ENCODE assay signal across 9 cellular contexts in the genomic region with DNA sequence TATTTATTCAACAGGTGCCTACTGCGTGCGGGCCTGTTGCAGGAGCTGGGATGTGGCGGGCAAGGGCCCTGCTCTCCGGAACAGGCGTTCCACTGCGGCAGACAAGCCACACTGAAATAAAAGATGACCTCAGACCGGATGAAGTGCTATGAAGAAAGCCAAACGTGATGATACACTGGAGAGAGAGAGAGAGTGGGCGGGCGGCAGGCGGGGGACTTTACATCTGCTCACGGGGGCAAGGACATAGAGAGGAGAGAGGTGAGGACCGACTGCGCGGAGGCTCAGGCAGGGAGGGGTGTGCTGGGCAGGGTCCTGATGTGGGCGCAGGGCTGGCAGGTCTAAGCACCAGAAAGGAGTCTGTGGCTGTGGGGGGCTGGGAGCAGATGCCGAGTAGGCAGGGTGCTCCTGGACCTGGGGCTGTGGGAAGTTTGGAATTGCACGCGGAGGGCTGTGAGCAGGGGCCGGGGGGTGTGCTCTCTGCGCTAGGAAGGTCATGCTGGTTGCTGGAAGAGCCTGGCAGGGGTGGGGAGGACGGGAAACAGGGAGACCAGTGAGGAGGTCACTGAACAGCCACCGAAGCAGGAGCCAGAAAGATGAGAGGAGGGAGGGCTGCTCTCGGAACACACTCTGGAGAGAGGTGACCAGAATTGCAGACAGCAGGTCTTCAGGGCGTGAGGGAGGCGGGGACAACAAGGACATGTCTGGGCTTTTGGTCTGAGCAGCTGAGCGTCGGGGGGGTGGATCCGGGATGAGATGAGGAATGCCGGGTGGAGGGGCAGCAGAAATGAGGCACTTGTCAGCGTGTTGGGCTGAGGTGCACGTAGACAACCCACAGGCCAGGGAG. TPM values are rescaled to one million over a fixed set of nuclear protein-coding genes. Genes with fewer than 3 reads are reported as not detected.
DNase-seq lines count a peak whose midpoint lies in the region; ATAC-seq and TF ChIP-seq lines count a peak whose summit lies in the region.
"Had no signal": no experiment of that assay in that cellular context is flagged by ENCODE, and none has a peak within 500 bp of the region (broad histone marks: within the 10 kb centered on the region; RNA-seq: fewer than 3 reads in every experiment).

No MANE protein-coding gene starts in this region.

- peak in 1 of 4 donors; percentile 20 for TF ChIP-seq POLR2A in stomach (IDR thresholded peaks at IDR 0.05)

- no peaks in the 10 kb centered on the region for H3K9me3 ChIP-seq in stomach

- no peak for TF ChIP-seq CTCF in astrocyte of the spinal cord (IDR thresholded peaks at IDR 0.05; ENCODE audit: low read depth, low read length)
- TF ChIP-seq CTCF in stomach (IDR thresholded peaks at IDR 0.05) = no peak
- TF ChIP-seq CTCF in GM13976 (IDR thresholded peaks at IDR 0.05; ENCODE audit: borderline replicate concordance, control extremely low read depth, extremely low read depth, insufficient read depth, missing control alignments) = no peak

- peak; percentile 66 to 78 (median 76) for DNase-seq in NCI-H1417 (lab: John Stamatoyannopoulos, UW)
- no peak for DNase-seq in NCI-H1417 treated with DMSO at 0.1 percent for 48 hours (lab: John Stamatoyannopoulos, UW)
- DNase-seq in astrocyte of the spinal cord (ENCODE audit: low read depth, low spot score) = peak; percentile 81
- DNase-seq in kidney glomerular epithelial cell (lab: John Stamatoyannopoulos, UW) = peak; percentile 70
- no peak for DNase-seq in stomach
- no peak for DNase-seq in GM13976 (ENCODE audit: low spot score)

- intact Hi-C loops in stomach (cut with DNase I; ENCODE audit: low total_unique reads) = no loop called here

- peaks cover 29 to 79% (median 54%) of the 10 kb centered on the region in 4 donors for H3K4me1 ChIP-seq in stomach

- no peak for TF ChIP-seq EP300 in stomach (IDR thresholded peaks at IDR 0.05)

- H3K27me3 ChIP-seq in stomach = no peaks in the 10 kb centered on the region

- in situ Hi-C loops in astrocyte of the spinal cord (cut with HindIII; ENCODE audit: low sequenced_read_pairs) = no loop called here
- in situ Hi-C loops in GM13976 (cut with MboI; ENCODE audit: low sequenced_read_pairs, unreplicated experiment) = no loop called here

- H3K4me3 ChIP-seq in astrocyte of the spinal cord (ENCODE audit: low read depth, low read length) (peak overlapping the region; percentile 11), stomach (peak overlapping the region in 3 of 4 donors; percentile 14 to 22 (median 17))

- no peak for ATAC-seq in HG02623 (IDR thresholded peaks at IDR 0.05; ENCODE audit: unreplicated experiment)
- ATAC-seq in GM21737 (IDR thresholded peaks at IDR 0.05; ENCODE audit: unreplicated experiment) = no peak

- no peaks in the 10 kb centered on the region for H3K36me3 ChIP-seq in stomach

- 55 to 70% (median 61%) methylated on average over 31 to 32 of the region's 32 CpGs for WGBS in stomach, 5 donors

- H3K27ac ChIP-seq in stomach = peak overlapping the region; percentile 73 to 87 (median 86)
- H3K27ac ChIP-seq: C4-2B had no signal

RNA-seq across cellular contexts. Expression of gene MXRA7, which starts 9.9 kb away (rescaled TPM):
- 100 to 1,000 TPM in 2 of 5 donors, 10 to 100 TPM in 3; 41.4 to 209 (median 86.9) TPM for total RNA-seq in stomach
- 100 to 1,000 TPM in 1 of 3 donors, 10 to 100 TPM in 2; 44.5 to 102 (median 54.5) TPM for polyA plus RNA-seq in stomach

RNA-seq across cellular contexts. Expression of gene JMJD6, which starts 25.6 kb away (rescaled TPM):
- 10 to 100 TPM in 3 of 5 donors, 1 to 10 TPM in 2; 9.3 to 47.3 (median 16.5) TPM for total RNA-seq in stomach
- 10 to 100 TPM; 25.8 to 32.5 (median 28.5) TPM for polyA plus RNA-seq in stomach

RNA-seq across cellular contexts. Expression of gene METTL23, which starts 25.8 kb away (rescaled TPM):
- 10 to 100 TPM in 4 of 5 donors, 1 to 10 TPM in 1; 1.2 to 72.1 (median 15.5) TPM for total RNA-seq in stomach
- polyA plus RNA-seq in stomach = 10 to 100 TPM; 35.4 to 42.0 (median 35.6) TPM

RNA-seq across cellular contexts. Expression of gene SRSF2, which starts 36.3 kb away (rescaled TPM):
- 100 to 1,000 TPM; 166 to 340 (median 280) TPM for total RNA-seq in stomach
- polyA plus RNA-seq in stomach = 100 to 1,000 TPM in 2 of 3 donors, 10 to 100 TPM in 1; 96.4 to 166 (median 106) TPM

RNA-seq across cellular contexts. Expression of gene MFSD11, which starts 37.1 kb away (rescaled TPM):
- 10 to 100 TPM in 4 of 5 donors, 1 to 10 TPM in 1; 7.0 to 66.1 (median 46.8) TPM for total RNA-seq in stomach
- polyA plus RNA-seq in stomach = 10 to 100 TPM in 1 of 3 donors, 1 to 10 TPM in 2; 7.2 to 11.2 (median 9.3) TPM

Comparison
In these comparisons a context has a peak if more than half of its experiments do, and no peak if none do; other contexts are left out.
1. DNase-seq: peak in NCI-H1417 (3 of 3), astrocyte of the spinal cord (single experiment) and kidney glomerular epithelial cell (single experiment); none in NCI-H1417 treated with DMSO at 0.1 percent for 48 hours (single experiment), stomach (single experiment) and GM13976 (single experiment).